In the genomic region with DNA sequence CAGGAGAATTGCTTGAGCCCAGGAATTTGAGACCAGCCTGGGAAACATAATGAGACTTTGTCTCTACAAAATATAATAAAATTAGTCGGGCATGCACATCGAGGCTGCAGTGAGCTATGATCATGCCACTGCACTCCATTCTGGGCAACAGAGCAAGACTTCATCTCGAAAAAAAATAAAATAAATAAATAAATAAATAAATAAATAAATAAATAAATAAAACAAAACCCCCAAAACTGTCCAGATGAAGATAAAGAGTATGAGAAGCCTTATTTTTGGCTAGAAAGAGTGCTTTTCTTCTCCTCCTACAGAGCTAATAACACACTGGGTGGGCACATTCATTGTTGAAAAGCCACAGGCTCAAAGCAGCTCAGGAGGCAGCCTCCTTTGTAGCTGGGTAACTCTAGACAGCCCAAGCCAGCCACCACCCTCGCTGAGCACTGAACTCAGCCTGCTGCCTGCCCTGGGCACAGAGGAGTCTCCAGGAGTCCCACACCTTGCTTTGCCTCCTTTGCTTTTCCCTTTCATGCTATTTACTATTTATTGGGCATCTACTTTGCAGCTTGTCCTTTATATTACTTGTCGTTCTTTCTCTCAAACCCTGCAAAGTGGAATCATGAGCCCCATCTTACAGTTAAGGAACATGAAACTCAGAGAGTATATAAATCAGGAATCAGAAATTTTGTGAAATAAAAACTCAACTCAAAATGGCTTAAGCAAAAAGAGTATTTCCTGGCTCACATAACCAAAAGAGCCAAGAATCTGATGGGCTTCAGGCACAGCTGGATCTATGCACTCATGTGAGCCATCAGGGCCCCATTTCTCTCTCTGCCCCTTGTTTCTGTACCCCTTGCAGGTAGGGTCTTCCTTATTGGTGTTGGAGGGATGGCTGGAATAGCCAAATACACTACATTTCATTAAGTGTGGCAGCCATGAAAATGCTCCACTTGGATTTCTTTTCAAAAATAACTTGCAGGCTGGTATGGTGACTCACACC, we compare ENCODE assay signal across 1 cellular context.
TF ChIP-seq lines count a peak whose summit lies in the region.

No MANE protein-coding gene starts in this region.

TF ChIP-seq in GM23338, 12 proteins besides CTCF, POLR2A, EP300 and RAD21:
- TF ChIP-seq, protein P1, sequence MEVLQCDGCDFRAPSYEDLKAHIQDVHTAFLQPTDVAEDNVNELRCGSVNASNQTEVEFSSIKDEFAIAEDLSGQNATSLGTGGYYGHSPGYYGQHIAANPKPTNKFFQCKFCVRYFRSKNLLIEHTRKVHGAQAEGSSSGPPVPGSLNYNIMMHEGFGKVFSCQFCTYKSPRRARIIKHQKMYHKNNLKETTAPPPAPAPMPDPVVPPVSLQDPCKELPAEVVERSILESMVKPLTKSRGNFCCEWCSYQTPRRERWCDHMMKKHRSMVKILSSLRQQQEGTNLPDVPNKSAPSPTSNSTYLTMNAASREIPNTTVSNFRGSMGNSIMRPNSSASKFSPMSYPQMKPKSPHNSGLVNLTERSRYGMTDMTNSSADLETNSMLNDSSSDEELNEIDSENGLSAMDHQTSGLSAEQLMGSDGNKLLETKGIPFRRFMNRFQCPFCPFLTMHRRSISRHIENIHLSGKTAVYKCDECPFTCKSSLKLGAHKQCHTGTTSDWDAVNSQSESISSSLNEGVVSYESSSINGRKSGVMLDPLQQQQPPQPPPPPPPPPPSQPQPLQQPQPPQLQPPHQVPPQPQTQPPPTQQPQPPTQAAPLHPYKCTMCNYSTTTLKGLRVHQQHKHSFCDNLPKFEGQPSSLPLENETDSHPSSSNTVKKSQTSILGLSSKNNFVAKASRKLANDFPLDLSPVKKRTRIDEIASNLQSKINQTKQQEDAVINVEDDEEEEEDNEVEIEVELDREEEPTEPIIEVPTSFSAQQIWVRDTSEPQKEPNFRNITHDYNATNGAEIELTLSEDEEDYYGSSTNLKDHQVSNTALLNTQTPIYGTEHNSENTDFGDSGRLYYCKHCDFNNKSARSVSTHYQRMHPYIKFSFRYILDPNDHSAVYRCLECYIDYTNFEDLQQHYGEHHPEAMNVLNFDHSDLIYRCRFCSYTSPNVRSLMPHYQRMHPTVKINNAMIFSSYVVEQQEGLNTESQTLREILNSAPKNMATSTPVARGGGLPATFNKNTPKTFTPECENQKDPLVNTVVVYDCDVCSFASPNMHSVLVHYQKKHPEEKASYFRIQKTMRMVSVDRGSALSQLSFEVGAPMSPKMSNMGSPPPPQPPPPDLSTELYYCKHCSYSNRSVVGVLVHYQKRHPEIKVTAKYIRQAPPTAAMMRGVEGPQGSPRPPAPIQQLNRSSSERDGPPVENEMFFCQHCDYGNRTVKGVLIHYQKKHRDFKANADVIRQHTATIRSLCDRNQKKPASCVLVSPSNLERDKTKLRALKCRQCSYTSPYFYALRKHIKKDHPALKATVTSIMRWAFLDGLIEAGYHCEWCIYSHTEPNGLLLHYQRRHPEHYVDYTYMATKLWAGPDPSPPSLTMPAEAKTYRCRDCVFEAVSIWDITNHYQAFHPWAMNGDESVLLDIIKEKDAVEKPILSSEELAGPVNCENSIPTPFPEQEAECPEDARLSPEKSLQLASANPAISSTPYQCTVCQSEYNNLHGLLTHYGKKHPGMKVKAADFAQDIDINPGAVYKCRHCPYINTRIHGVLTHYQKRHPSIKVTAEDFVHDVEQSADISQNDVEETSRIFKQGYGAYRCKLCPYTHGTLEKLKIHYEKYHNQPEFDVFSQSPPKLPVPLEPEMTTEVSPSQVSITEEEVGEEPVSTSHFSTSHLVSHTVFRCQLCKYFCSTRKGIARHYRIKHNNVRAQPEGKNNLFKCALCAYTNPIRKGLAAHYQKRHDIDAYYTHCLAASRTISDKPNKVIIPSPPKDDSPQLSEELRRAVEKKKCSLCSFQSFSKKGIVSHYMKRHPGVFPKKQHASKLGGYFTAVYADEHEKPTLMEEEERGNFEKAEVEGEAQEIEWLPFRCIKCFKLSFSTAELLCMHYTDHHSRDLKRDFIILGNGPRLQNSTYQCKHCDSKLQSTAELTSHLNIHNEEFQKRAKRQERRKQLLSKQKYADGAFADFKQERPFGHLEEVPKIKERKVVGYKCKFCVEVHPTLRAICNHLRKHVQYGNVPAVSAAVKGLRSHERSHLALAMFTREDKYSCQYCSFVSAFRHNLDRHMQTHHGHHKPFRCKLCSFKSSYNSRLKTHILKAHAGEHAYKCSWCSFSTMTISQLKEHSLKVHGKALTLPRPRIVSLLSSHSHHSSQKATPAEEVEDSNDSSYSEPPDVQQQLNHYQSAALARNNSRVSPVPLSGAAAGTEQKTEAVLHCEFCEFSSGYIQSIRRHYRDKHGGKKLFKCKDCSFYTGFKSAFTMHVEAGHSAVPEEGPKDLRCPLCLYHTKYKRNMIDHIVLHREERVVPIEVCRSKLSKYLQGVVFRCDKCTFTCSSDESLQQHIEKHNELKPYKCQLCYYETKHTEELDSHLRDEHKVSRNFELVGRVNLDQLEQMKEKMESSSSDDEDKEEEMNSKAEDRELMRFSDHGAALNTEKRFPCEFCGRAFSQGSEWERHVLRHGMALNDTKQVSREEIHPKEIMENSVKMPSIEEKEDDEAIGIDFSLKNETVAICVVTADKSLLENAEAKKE (CRISPR knock-in tag; IDR thresholded peaks at IDR 0.05): no peak
- TF ChIP-seq EZH2phosphoT487 (IDR thresholded peaks at IDR 0.05; ENCODE audit: unreplicated experiment) (no peak), JUNB (IDR thresholded peaks at IDR 0.05; ENCODE audit: unreplicated experiment) (no peak), STAT1 (IDR thresholded peaks at IDR 0.05; ENCODE audit: unreplicated experiment) (no peak), ZNF114 (CRISPR knock-in tag; IDR thresholded peaks at IDR 0.05) (no peak), EZH2 (IDR thresholded peaks at IDR 0.05; ENCODE audit: low read depth, unreplicated experiment) (no peak), POLR2AphosphoS5 (IDR thresholded peaks at IDR 0.05; ENCODE audit: low read depth) (no peak), ZNF331 (CRISPR knock-in tag; IDR thresholded peaks at IDR 0.05; ENCODE audit: low read depth) (no peak), NANOG (IDR thresholded peaks at IDR 0.05; ENCODE audit: borderline replicate concordance) (no peak), CREB1 (CRISPR knock-in tag; IDR thresholded peaks at IDR 0.05; ENCODE audit: low read depth) (no peak)
- TF ChIP-seq, protein P2, sequence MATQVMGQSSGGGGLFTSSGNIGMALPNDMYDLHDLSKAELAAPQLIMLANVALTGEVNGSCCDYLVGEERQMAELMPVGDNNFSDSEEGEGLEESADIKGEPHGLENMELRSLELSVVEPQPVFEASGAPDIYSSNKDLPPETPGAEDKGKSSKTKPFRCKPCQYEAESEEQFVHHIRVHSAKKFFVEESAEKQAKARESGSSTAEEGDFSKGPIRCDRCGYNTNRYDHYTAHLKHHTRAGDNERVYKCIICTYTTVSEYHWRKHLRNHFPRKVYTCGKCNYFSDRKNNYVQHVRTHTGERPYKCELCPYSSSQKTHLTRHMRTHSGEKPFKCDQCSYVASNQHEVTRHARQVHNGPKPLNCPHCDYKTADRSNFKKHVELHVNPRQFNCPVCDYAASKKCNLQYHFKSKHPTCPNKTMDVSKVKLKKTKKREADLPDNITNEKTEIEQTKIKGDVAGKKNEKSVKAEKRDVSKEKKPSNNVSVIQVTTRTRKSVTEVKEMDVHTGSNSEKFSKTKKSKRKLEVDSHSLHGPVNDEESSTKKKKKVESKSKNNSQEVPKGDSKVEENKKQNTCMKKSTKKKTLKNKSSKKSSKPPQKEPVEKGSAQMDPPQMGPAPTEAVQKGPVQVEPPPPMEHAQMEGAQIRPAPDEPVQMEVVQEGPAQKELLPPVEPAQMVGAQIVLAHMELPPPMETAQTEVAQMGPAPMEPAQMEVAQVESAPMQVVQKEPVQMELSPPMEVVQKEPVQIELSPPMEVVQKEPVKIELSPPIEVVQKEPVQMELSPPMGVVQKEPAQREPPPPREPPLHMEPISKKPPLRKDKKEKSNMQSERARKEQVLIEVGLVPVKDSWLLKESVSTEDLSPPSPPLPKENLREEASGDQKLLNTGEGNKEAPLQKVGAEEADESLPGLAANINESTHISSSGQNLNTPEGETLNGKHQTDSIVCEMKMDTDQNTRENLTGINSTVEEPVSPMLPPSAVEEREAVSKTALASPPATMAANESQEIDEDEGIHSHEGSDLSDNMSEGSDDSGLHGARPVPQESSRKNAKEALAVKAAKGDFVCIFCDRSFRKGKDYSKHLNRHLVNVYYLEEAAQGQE (IDR thresholded peaks at IDR 0.05; ENCODE audit: unreplicated experiment): no peak
- TF ChIP-seq, protein P3, sequence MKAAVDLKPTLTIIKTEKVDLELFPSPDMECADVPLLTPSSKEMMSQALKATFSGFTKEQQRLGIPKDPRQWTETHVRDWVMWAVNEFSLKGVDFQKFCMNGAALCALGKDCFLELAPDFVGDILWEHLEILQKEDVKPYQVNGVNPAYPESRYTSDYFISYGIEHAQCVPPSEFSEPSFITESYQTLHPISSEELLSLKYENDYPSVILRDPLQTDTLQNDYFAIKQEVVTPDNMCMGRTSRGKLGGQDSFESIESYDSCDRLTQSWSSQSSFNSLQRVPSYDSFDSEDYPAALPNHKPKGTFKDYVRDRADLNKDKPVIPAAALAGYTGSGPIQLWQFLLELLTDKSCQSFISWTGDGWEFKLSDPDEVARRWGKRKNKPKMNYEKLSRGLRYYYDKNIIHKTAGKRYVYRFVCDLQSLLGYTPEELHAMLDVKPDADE (IDR thresholded peaks at IDR 0.05): no peak
